Comparison of ENCODE assay signal across 29 cellular contexts in the genomic region with DNA sequence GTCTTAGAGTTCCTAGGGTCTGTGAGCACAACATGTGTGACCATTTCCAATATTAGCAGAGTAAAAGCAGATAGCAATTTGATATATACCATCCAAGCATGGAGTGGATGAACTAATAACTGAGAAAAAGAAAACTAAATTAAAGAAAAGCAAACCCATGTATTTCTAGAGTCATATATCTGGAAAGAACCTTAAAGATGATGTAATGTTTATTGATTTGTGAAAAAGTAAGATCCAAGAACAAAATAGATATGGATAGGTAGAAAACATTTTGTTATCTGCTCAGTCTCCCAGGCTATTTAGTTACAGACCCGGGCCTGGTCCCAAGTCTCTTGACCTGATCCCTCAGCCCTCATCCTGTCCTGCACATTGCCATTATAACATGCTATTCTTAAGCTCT.
"Had no signal": no experiment of that assay in that cellular context is flagged by ENCODE, and none has a peak within 500 bp of the region (broad histone marks: within the 10 kb centered on the region; RNA-seq: fewer than 3 reads in every experiment).

No MANE protein-coding gene starts in this region.

- H3K27ac Mint-ChIP-seq: dendritic cell treated with granulocyte-macrophage colony-stimulating factor and Interleukin-4, amounts not matched to agents 40 ng/mL and 50 ng/mL, for 4 days; effector memory CD8-positive, alpha-beta T cell; endodermal cell had no signal

- H3K4me3 Mint-ChIP-seq: dendritic cell treated with granulocyte-macrophage colony-stimulating factor and Interleukin-4, amounts not matched to agents 40 ng/mL and 50 ng/mL, for 4 days; effector memory CD8-positive, alpha-beta T cell; endodermal cell had no signal

- H3K4me3 ChIP-seq: colonic mucosa, coronary artery, dorsolateral prefrontal cortex, esophagus muscularis mucosa, esophagus squamous epithelium, gastrocnemius medialis, gastroesophageal sphincter, heart left ventricle, heart right ventricle had no signal

- H3K9me3 ChIP-seq: colonic mucosa, esophagus muscularis mucosa, esophagus squamous epithelium, gastrocnemius medialis, gastroesophageal sphincter, heart left ventricle, heart right ventricle had no signal

- H3K9me3 Mint-ChIP-seq: dendritic cell treated with granulocyte-macrophage colony-stimulating factor and Interleukin-4, amounts not matched to agents 40 ng/mL and 50 ng/mL, for 4 days; effector memory CD8-positive, alpha-beta T cell; endodermal cell had no signal

- H3K27ac ChIP-seq: colonic mucosa, coronary artery, dorsolateral prefrontal cortex, epithelial cell of prostate, esophagus muscularis mucosa, esophagus squamous epithelium, foreskin keratinocyte, gastroesophageal sphincter, heart left ventricle had no signal

- ATAC-seq: effector memory CD8-positive, alpha-beta T cell; esophagus mucosa; foreskin keratinocyte; gastroesophageal sphincter; heart left ventricle had no signal

- H3K4me1 ChIP-seq: colonic mucosa, esophagus squamous epithelium, foreskin keratinocyte had no signal

- DNase-seq: colonic mucosa; cortex of kidney; dermis blood vessel endothelial cell; dorsolateral prefrontal cortex; effector CD4-positive, alpha-beta T cell; effector CD8-positive, alpha-beta T cell; effector memory CD4-positive, alpha-beta T cell; effector memory CD8-positive, alpha-beta T cell; endodermal cell; erythroblast; esophagus squamous epithelium; foreskin fibroblast; foreskin keratinocyte; foreskin melanocyte; gastrocnemius medialis; glutamatergic neuron; head of caudate nucleus; heart left ventricle; heart right ventricle had no signal

- H3K27me3 Mint-ChIP-seq: dendritic cell treated with granulocyte-macrophage colony-stimulating factor and Interleukin-4, amounts not matched to agents 40 ng/mL and 50 ng/mL, for 4 days had no signal

- FAIRE-seq: colon, endometrium, endothelial cell of umbilical vein, frontal cortex had no signal

- H3K36me3 ChIP-seq: colonic mucosa, esophagus muscularis mucosa, esophagus squamous epithelium, gastrocnemius medialis, gastroesophageal sphincter, heart left ventricle, heart right ventricle had no signal

- H3K27me3 ChIP-seq: colonic mucosa, dorsolateral prefrontal cortex, esophagus muscularis mucosa, esophagus squamous epithelium, gastrocnemius medialis, gastroesophageal sphincter, heart left ventricle, heart right ventricle had no signal
